ENCODE assay signal across 21 cellular contexts in genomic region chr1:115666702-115667101, GRCh38. TPM values are rescaled to one million over a fixed set of nuclear protein-coding genes. Genes with fewer than 3 reads are reported as not detected.
DNase-seq lines count a peak whose midpoint lies in the region; ATAC-seq and TF ChIP-seq lines count a peak whose summit lies in the region.
"Had no signal": no experiment of that assay in that cellular context is flagged by ENCODE, and none has a peak within 500 bp of the region (broad histone marks: within the 10 kb centered on the region; RNA-seq: fewer than 3 reads in every experiment).

No MANE protein-coding gene starts in this region.

- H4K20me1 ChIP-seq in DND-41 (ENCODE audit: insufficient read depth, low read length) = 0 out of 2 replicates have a peak, but pooled peaks cover 7% of the 10 kb centered on the region

- no peak overlapping the region for H3K4me2 ChIP-seq in DND-41 (ENCODE audit: insufficient read depth, low read length)
- H3K4me2 ChIP-seq: KMS-11 had no signal

- H3K9ac ChIP-seq in DND-41 (ENCODE audit: low read depth, low read length) = no peak overlapping the region
- H3K9ac ChIP-seq: KMS-11 had no signal

- WGBS in adrenal gland, 4 donors = 81 to 94% (median 89%) methylated on average over 3 to 4 of the region's 4 CpGs
- 44 to 60% (median 47%) methylated on average over 4 of the region's 4 CpGs for WGBS in psoas muscle, 3 donors

- no peak for TF ChIP-seq POLR2A in adrenal gland (IDR thresholded peaks at IDR 0.05)

- H3K79me2 ChIP-seq in DND-41 (ENCODE audit: insufficient read depth, low read length) = peaks cover 21% of the 10 kb centered on the region

- H3K9me3 ChIP-seq in DND-41 (ENCODE audit: insufficient read depth, low read length, severe bottlenecking) (no peaks in the 10 kb centered on the region), adrenal gland (replicated peaks in 1 of 3) (no peaks in the 10 kb centered on the region), psoas muscle (no peaks in the 10 kb centered on the region)

- DNase-seq in DND-41 = no peak
- DNase-seq in adrenal gland = peak in 5 of 7 donors; percentile 30 to 71 (median 44)
- DNase-seq in left cardiac atrium = peak; percentile 37
- peak; percentile 45 to 84 for DNase-seq in psoas muscle
- no peak for DNase-seq in NCI-H2171 treated with DMSO at 0.1 percent for 48 hours (lab: John Stamatoyannopoulos, UW)
- DNase-seq in GM19238 (ENCODE audit: insufficient read length, low spot score) = no peak
- DNase-seq: activated CD4-positive, alpha-beta T cell treated with anti-CD3 and anti-CD28 coated beads, Interleukin-2, amount 50 U/mL, for 48 hours; activated naive CD4-positive, alpha-beta T cell treated with anti-CD3 and anti-CD28 coated beads, Interleukin-2, amount 50 U/mL, for 16 hours; activated T-cell treated with anti-CD3 and anti-CD28 coated beads, Interleukin-2, amount 50 U/mL, for 1 hour; GF-D8; islet precursor cell; mesendoderm; NCI-H1417 treated with DMSO at 0.1 percent for 48 hours; SHP77; stimulated activated CD4-positive, alpha-beta T cell treated with anti-CD3 and anti-CD28 coated beads, Interleukin-2, amount 100 ng/mL, for 24 hours; T-cell; WERI-Rb-1 had no signal

- peaks cover 63% of the 10 kb centered on the region for H3K4me1 ChIP-seq in DND-41 (ENCODE audit: insufficient read depth, low read length)
- peaks cover 7 to 11% of the 10 kb centered on the region in 2 donors for H3K4me1 ChIP-seq in adrenal gland (replicated peaks in 1 of 2)
- H3K4me1 ChIP-seq in psoas muscle = peaks cover 13% of the 10 kb centered on the region

- intact Hi-C loops in adrenal gland (cut with DNase I) (no loop called here), left cardiac atrium (cut with DNase I) (no loop called here), psoas muscle (cut with DNase I) (no loop called here)

- no peak for ATAC-seq in DND-41 (ENCODE audit: insufficient read depth, low read depth)
- ATAC-seq in left cardiac atrium = peak; percentile 80 to 89
- ATAC-seq in psoas muscle = peak; percentile 87 to 97 (median 90)
- ATAC-seq in GM19397 (IDR thresholded peaks at IDR 0.05; ENCODE audit: unreplicated experiment) = no peak
- no peak for ATAC-seq in GM19351 (IDR thresholded peaks at IDR 0.05; ENCODE audit: unreplicated experiment)
- ATAC-seq: sciatic nerve, T-cell had no signal

- H3K36me3 ChIP-seq in DND-41 (ENCODE audit: insufficient read depth, low read length) (peaks cover 58% of the 10 kb centered on the region), adrenal gland (replicated peaks in 1 of 2) (no peaks in the 10 kb centered on the region), psoas muscle (ENCODE audit: insufficient read depth in 1 of 2, low read depth in 1 of 2) (peaks cover 0 to 5% of the 10 kb centered on the region in 2 donors)
- H3K36me3 ChIP-seq: WERI-Rb-1 had no signal

- no peaks in the 10 kb centered on the region for H3K27me3 ChIP-seq in DND-41 (ENCODE audit: insufficient read depth, low read length, poor library complexity)
- no peaks in the 10 kb centered on the region for H3K27me3 ChIP-seq in adrenal gland
- H3K27me3 ChIP-seq in psoas muscle (ENCODE audit: insufficient read depth in 3 of 3, low read length in 2 of 3) = no peaks in the 10 kb centered on the region

- no peak overlapping the region for H2AFZ ChIP-seq in DND-41 (ENCODE audit: low read depth, low read length)

- H3K4me3 ChIP-seq in DND-41 (ENCODE audit: low read depth in 1 of 2, low read length in 2 of 2) = no peak overlapping the region
- H3K4me3 ChIP-seq in adrenal gland = no peak overlapping the region
- H3K4me3 ChIP-seq in psoas muscle = no peak overlapping the region

- TF ChIP-seq CTCF in DND-41 (IDR thresholded peaks at IDR 0.05; ENCODE audit: borderline replicate concordance, extremely low read depth, low read length, poor library complexity, severe bottlenecking) = no peak
- TF ChIP-seq CTCF in adrenal gland (IDR thresholded peaks at IDR 0.05) = no peak
- no peak for TF ChIP-seq CTCF in psoas muscle (IDR thresholded peaks at IDR 0.05)

- H3K27ac ChIP-seq in DND-41 (ENCODE audit: low read length) (peak overlapping the region; percentile 39), adrenal gland (no peak overlapping the region), psoas muscle (peak overlapping the region; percentile 48)
- H3K27ac ChIP-seq: KMS-11, WERI-Rb-1 had no signal

RNA-seq across cellular contexts. Expression of gene VANGL1, which starts 24.9 kb away (rescaled TPM):
- total RNA-seq in adrenal gland = 10 to 100 TPM; 10.1 to 19.1 (median 11.9) TPM
- 1 to 10 TPM; 2.0 to 9.9 (median 2.2) TPM for polyA plus RNA-seq in adrenal gland
- total RNA-seq in left cardiac atrium = 1 to 10 TPM; 5.2 to 7.5 TPM
- 1 to 10 TPM; 1.2 to 2.4 (median 1.7) TPM for total RNA-seq in psoas muscle
- 1 to 10 TPM in 1 of 3 donors, under 1 TPM in 2; 0.48 to 1.1 (median 0.61) TPM for polyA plus RNA-seq in psoas muscle

Comparison
In these comparisons a context has a peak if more than half of its experiments do, and no peak if none do; other contexts are left out.
1. ATAC-seq: peak in left cardiac atrium (2 of 2) and psoas muscle (4 of 4); none in DND-41 (single experiment), GM19397 (single experiment) and GM19351 (single experiment).
2. DNase-seq: peak in adrenal gland (5 of 7), left cardiac atrium (single experiment) and psoas muscle (2 of 2); none in DND-41 (single experiment), NCI-H2171 treated with DMSO at 0.1 percent for 48 hours (single experiment) and GM19238 (single experiment).
3. H3K27ac ChIP-seq: peak in DND-41 (single experiment) and psoas muscle (single experiment); none in adrenal gland (0 of 5).